1 cellular context compared by ENCODE assay signal in genomic region chr7:17497136-17497535, GRCh38.
TF ChIP-seq lines count a peak whose summit lies in the region.

No MANE protein-coding gene starts in this region.

TF ChIP-seq in WTC11, 78 proteins besides CTCF, POLR2A, EP300 and RAD21 (continued from another document):
- TF ChIP-seq FOXJ3 (CRISPR knock-in tag; IDR thresholded peaks at IDR 0.05; ENCODE audit: borderline replicate concordance), result no peak
- TF ChIP-seq STAT6 (CRISPR knock-in tag; conservative IDR thresholded peaks at IDR 0.05; ENCODE audit: low read depth), result no peak
- no peak for TF ChIP-seq ZBTB43 (CRISPR knock-in tag; IDR thresholded peaks at IDR 0.05)
- TF ChIP-seq AFF4 (CRISPR knock-in tag; IDR thresholded peaks at IDR 0.05; ENCODE audit: borderline replicate concordance), result no peak
- no peak for TF ChIP-seq ELF4 (CRISPR knock-in tag; IDR thresholded peaks at IDR 0.05; ENCODE audit: low read depth)
- TF ChIP-seq RELA (CRISPR knock-in tag; IDR thresholded peaks at IDR 0.05; ENCODE audit: borderline replicate concordance), result no peak
- no peak for TF ChIP-seq ERG (CRISPR knock-in tag; IDR thresholded peaks at IDR 0.05)
